Comparison of ENCODE assay signal across 27 cellular contexts in genomic region chr15:98626153-98626552, GRCh38.
"Had no signal": no experiment of that assay in that cellular context is flagged by ENCODE, and none has a peak within 500 bp of the region (broad histone marks: within the 10 kb centered on the region; RNA-seq: fewer than 3 reads in every experiment).

No MANE protein-coding gene starts in this region.

- H3K36me3 Mint-ChIP-seq: activated naive CD4-positive, alpha-beta T cell treated with anti-CD3 and anti-CD28 coated beads, Interleukin-2, amount 50 U/mL, for 72 hours had no signal

- ATAC-seq: activated CD8-positive, alpha-beta T cell treated with anti-CD3 and anti-CD28 coated beads for 36 hours; activated naive CD4-positive, alpha-beta T cell treated with anti-CD3 and anti-CD28 coated beads, Interleukin-2, amount 50 U/mL, for 72 hours; activated naive CD8-positive, alpha-beta T cell treated with anti-CD3 and anti-CD28 coated beads, Interleukin-2, amount 50 U/mL, for 24 hours; activated T-cell treated with anti-CD3 and anti-CD28 coated beads, Interleukin-2, amount 50 U/mL, for 72 hours; body of pancreas; K562; Panc1 had no signal

- H3K36me3 ChIP-seq: ascending aorta, SJSA1 had no signal

- H3K4me1 ChIP-seq: ascending aorta, body of pancreas, SJSA1 had no signal

- DNase-seq: activated B cell treated with CpG ODN at 0.5 μM for 24 hours; activated CD4-positive, alpha-beta T cell treated with anti-CD3 and anti-CD28 coated beads, Interleukin-2, amount 50 U/mL, for 1 hour; activated CD8-positive, alpha-beta memory T cell treated with anti-CD3 and anti-CD28 coated beads, Interleukin-2, amount 50 U/mL, for 4 hours; activated CD8-positive, alpha-beta T cell treated with anti-CD3 and anti-CD28 coated beads for 36 hours; activated naive CD8-positive, alpha-beta T cell treated with anti-CD3 and anti-CD28 coated beads, Interleukin-2, amount 50 U/mL, for 24 hours; activated T-cell treated with anti-CD3 and anti-CD28 coated beads, Interleukin-2, amount 50 U/mL, for 72 hours; amniotic stem cell; body of pancreas; central memory CD4-positive, alpha-beta T cell; Kasumi-1; NCI-H1048; NCI-H146; NCI-H187 treated with DMSO at 0.1 percent for 48 hours; NCI-H2081 treated with DMSO at 0.1 percent for 48 hours; NCI-H2171; NCI-H2227 treated with DMSO at 0.1 percent for 48 hours; NCI-H526 treated with DMSO at 0.1 percent for 48 hours; NCI-H82; SHP77; T-helper 9 cell had no signal

- FAIRE-seq: K562 had no signal

- H3K9me3 Mint-ChIP-seq: activated B cell treated with CpG ODN at 0.5 μM for 24 hours; activated CD8-positive, alpha-beta T cell treated with anti-CD3 and anti-CD28 coated beads for 36 hours; activated naive CD4-positive, alpha-beta T cell treated with anti-CD3 and anti-CD28 coated beads, Interleukin-2, amount 50 U/mL, for 72 hours; activated naive CD8-positive, alpha-beta T cell treated with anti-CD3 and anti-CD28 coated beads, Interleukin-2, amount 50 U/mL, for 24 hours; activated T-cell treated with anti-CD3 and anti-CD28 coated beads, Interleukin-2, amount 50 U/mL, for 72 hours; activated T-helper 2 cell treated with anti-CD3 and anti-CD28 coated beads, Interferon-gamma antibody, Interleukin-2, Interleukin-4, amounts not matched to agents 10 μg/mL and 5 μg/mL and 100 μg/mL, durations not matched to agents 14 hours and 24 hours and 36 hours; T-helper 1 cell treated with Interleukin-12 subunit alpha and Interleukin-12 subunit beta and Interleukin-4 antibody, amounts not matched to agents 30 μg/mL and 1 μg/mL, for 36 hours had no signal

- H3K9me3 ChIP-seq: ascending aorta, body of pancreas, SJSA1 had no signal

- H3K27ac Mint-ChIP-seq: activated B cell treated with CpG ODN at 0.5 μM for 24 hours; activated CD8-positive, alpha-beta T cell treated with anti-CD3 and anti-CD28 coated beads for 36 hours; activated naive CD4-positive, alpha-beta T cell treated with anti-CD3 and anti-CD28 coated beads, Interleukin-2, amount 50 U/mL, for 72 hours; activated naive CD8-positive, alpha-beta T cell treated with anti-CD3 and anti-CD28 coated beads, Interleukin-2, amount 50 U/mL, for 24 hours; activated T-cell treated with anti-CD3 and anti-CD28 coated beads, Interleukin-2, amount 50 U/mL, for 72 hours; activated T-helper 2 cell treated with anti-CD3 and anti-CD28 coated beads, Interferon-gamma antibody, Interleukin-2, Interleukin-4, amounts not matched to agents 10 μg/mL and 5 μg/mL and 100 μg/mL, durations not matched to agents 14 hours and 24 hours and 36 hours; T-helper 1 cell treated with Interleukin-12 subunit alpha and Interleukin-12 subunit beta and Interleukin-4 antibody, amounts not matched to agents 30 μg/mL and 1 μg/mL, for 36 hours had no signal

- H3K4me3 Mint-ChIP-seq: activated B cell treated with CpG ODN at 0.5 μM for 24 hours; activated CD8-positive, alpha-beta T cell treated with anti-CD3 and anti-CD28 coated beads for 36 hours; activated naive CD8-positive, alpha-beta T cell treated with anti-CD3 and anti-CD28 coated beads, Interleukin-2, amount 50 U/mL, for 24 hours; activated T-cell treated with anti-CD3 and anti-CD28 coated beads, Interleukin-2, amount 50 U/mL, for 72 hours; T-helper 1 cell treated with Interleukin-12 subunit alpha and Interleukin-12 subunit beta and Interleukin-4 antibody, amounts not matched to agents 30 μg/mL and 1 μg/mL, for 36 hours had no signal

- H3K4me1 Mint-ChIP-seq: activated B cell treated with CpG ODN at 0.5 μM for 24 hours; activated naive CD8-positive, alpha-beta T cell treated with anti-CD3 and anti-CD28 coated beads, Interleukin-2, amount 50 U/mL, for 24 hours had no signal

- H3K27me3 ChIP-seq: ascending aorta, body of pancreas had no signal

- H3K4me3 ChIP-seq: ascending aorta, body of pancreas, K562, SJSA1 had no signal

- H3K27ac ChIP-seq: ascending aorta, body of pancreas, SJSA1 had no signal
